25 cellular contexts compared by ENCODE assay signal in genomic region chr10:121911421-121911697, GRCh38. TPM values are rescaled to one million over a fixed set of nuclear protein-coding genes. Genes with fewer than 3 reads are reported as not detected.
A peak's percentile ranks its signal among the peaks of the same experiment; 100 is the strongest.
DNase-seq lines count a peak whose midpoint lies in the region; ATAC-seq and TF ChIP-seq lines count a peak whose summit lies in the region.
"Had no signal": no experiment of that assay in that cellular context is flagged by ENCODE, and none has a peak within 500 bp of the region (broad histone marks: within the 10 kb centered on the region; RNA-seq: fewer than 3 reads in every experiment).

No MANE protein-coding gene starts in this region.

- in situ Hi-C loops in Caki2 (cut with HindIII; ENCODE audit: low pct_unique_long_range_greater_than_20kb, low sequenced_read_pairs): no loop called here

- TF ChIP-seq CTCF in PC-3 (conservative IDR thresholded peaks at IDR 0.05; ENCODE audit: low read depth, low read length) (no peak), heart left ventricle (IDR thresholded peaks at IDR 0.05) (no peak)

- peaks cover 10% of the 10 kb centered on the region for H3K4me1 ChIP-seq in PC-3 (ENCODE audit: insufficient read depth, low read length)
- peaks cover 0 to 19% (median 5%) of the 10 kb centered on the region in 12 donors for H3K4me1 ChIP-seq in heart left ventricle

- H3K27ac ChIP-seq in PC-3 (ENCODE audit: low read length) (peak overlapping the region; percentile 57), heart left ventricle (peak overlapping the region in 1 of 12 donors; percentile 19)

- intact Hi-C loops in PC-3 (cut with micrococcal nuclease) (no loop called here), heart left ventricle (cut with DNase I) (no loop called here)

- no peak overlapping the region for H3K4me3 Mint-ChIP-seq in stimulated activated effector memory CD8-positive, alpha-beta T cell treated with anti-CD3 and anti-CD28 coated beads, Interleukin-12 subunit alpha, Interleukin-12 subunit beta, amount 100 ng/mL, for 72 hours
- H3K4me3 Mint-ChIP-seq: activated CD4-positive, alpha-beta T cell treated with anti-CD3 and anti-CD28 coated beads, Interleukin-2, amount 10 ng/mL, durations not matched to agents 24 days and 14 days; activated T-helper 1 cell treated with anti-CD3 and anti-CD28 coated beads, Interleukin-12 subunit alpha, Interleukin-12 subunit beta, Interleukin-2, Interleukin-4 antibody, amounts not matched to agents 30 ng/mL and 10 ng/mL and 1 ng/mL, durations not matched to agents 14 hours and 24 hours and 36 hours; CD14-positive monocyte; immature natural killer cell; naive thymus-derived CD8-positive, alpha-beta T cell had no signal

- 67 to 83% (median 68%) methylated on average over 2 of the region's 2 CpGs for WGBS in heart left ventricle, 4 donors

- no peaks in the 10 kb centered on the region for H3K9me2 ChIP-seq in PC-3 (replicated peaks; ENCODE audit: low read length)

- CTCF ChIA-PET in PC-3 (lab: Charles Lee): no interaction called here

- peak overlapping the region; percentile 84 for H3K27ac Mint-ChIP-seq in stimulated activated effector memory CD8-positive, alpha-beta T cell treated with anti-CD3 and anti-CD28 coated beads, Interleukin-12 subunit alpha, Interleukin-12 subunit beta, amount 100 ng/mL, for 72 hours

- TF ChIP-seq POLR2A in heart left ventricle (IDR thresholded peaks at IDR 0.05): no peak

- BruUV-seq in PC-3 (replicated peaks; lab: Mats Ljungman, UMichigan): no TSS peak

- no peaks in the 10 kb centered on the region for H3K27me3 ChIP-seq in PC-3 (ENCODE audit: low read length)
- H3K27me3 ChIP-seq in heart left ventricle: no peaks in the 10 kb centered on the region
- H3K27me3 ChIP-seq: gastrocnemius medialis, SJSA1 had no signal

- no peak for ATAC-seq in PC-3
- peak; percentile 41 to 66 (median 58) for ATAC-seq in heart left ventricle
- no peak for ATAC-seq in stimulated activated effector memory CD8-positive, alpha-beta T cell treated with anti-CD3 and anti-CD28 coated beads, Interleukin-12 subunit alpha, Interleukin-12 subunit beta, amount 100 ng/mL, for 72 hours
- no peak for ATAC-seq in GM18520 (IDR thresholded peaks at IDR 0.05; ENCODE audit: unreplicated experiment)
- no peak for ATAC-seq in HG03025 (IDR thresholded peaks at IDR 0.05; ENCODE audit: low FRiP score, unreplicated experiment)
- ATAC-seq: naive thymus-derived CD8-positive, alpha-beta T cell had no signal

- H2AFZ ChIP-seq in PC-3 (ENCODE audit: low read length): no peak overlapping the region

- no peaks in the 10 kb centered on the region; the same call in 1 of the 2 replicates for H3K36me3 ChIP-seq in PC-3 (ENCODE audit: low read depth, low read length)
- peaks cover 0 to 79% (median 69%) of the 10 kb centered on the region in 9 donors for H3K36me3 ChIP-seq in heart left ventricle

- H3K4me2 ChIP-seq in PC-3 (ENCODE audit: low read length): no peak overlapping the region

- DNase-seq in Caki2 (ENCODE audit: low read depth) (peak; percentile 3), PC-3 (no peak), heart left ventricle (no peak), globus pallidus (ENCODE audit: low spot score) (no peak), NCI-H446 (lab: John Stamatoyannopoulos, UW) (no peak)
- DNase-seq in stimulated activated effector memory CD8-positive, alpha-beta T cell treated with anti-CD3 and anti-CD28 coated beads, Interleukin-12 subunit alpha, Interleukin-12 subunit beta, amount 100 ng/mL, for 72 hours (ENCODE audit: low spot score in 2 of 2): no peak
- DNase-seq: activated CD4-positive, alpha-beta T cell treated with anti-CD3 and anti-CD28 coated beads, Interleukin-2, amount 10 ng/mL, durations not matched to agents 24 days and 14 days; activated naive CD4-positive, alpha-beta T cell treated with anti-CD3 and anti-CD28 coated beads, Interleukin-2, amount 50 U/mL, for 16 hours; amniotic stem cell; cortex of kidney; gastrocnemius medialis; GOT3; immature natural killer cell; naive thymus-derived CD8-positive, alpha-beta T cell; NCI-H1092; NCI-H187; NCI-H526 treated with DMSO at 0.1 percent for 48 hours; occipital lobe; small intestine; stimulated activated CD4-positive, alpha-beta T cell treated with anti-CD3 and anti-CD28 coated beads, Interleukin-2, amount 100 ng/mL, for 24 hours had no signal

- H3K9me3 ChIP-seq in PC-3 (ENCODE audit: low read length): no peaks in the 10 kb centered on the region
- no peaks in the 10 kb centered on the region for H3K9me3 ChIP-seq in heart left ventricle
- H3K9me3 ChIP-seq: gastrocnemius medialis, SJSA1 had no signal

- H3K9me3 Mint-ChIP-seq in stimulated activated effector memory CD8-positive, alpha-beta T cell treated with anti-CD3 and anti-CD28 coated beads, Interleukin-12 subunit alpha, Interleukin-12 subunit beta, amount 100 ng/mL, for 72 hours: no peaks in the 10 kb centered on the region
- H3K9me3 Mint-ChIP-seq: activated CD4-positive, alpha-beta T cell treated with anti-CD3 and anti-CD28 coated beads, Interleukin-2, amount 10 ng/mL, durations not matched to agents 24 days and 14 days; activated T-helper 1 cell treated with anti-CD3 and anti-CD28 coated beads, Interleukin-12 subunit alpha, Interleukin-12 subunit beta, Interleukin-2, Interleukin-4 antibody, amounts not matched to agents 30 ng/mL and 10 ng/mL and 1 ng/mL, durations not matched to agents 14 hours and 24 hours and 36 hours; CD14-positive monocyte; immature natural killer cell; naive thymus-derived CD8-positive, alpha-beta T cell had no signal

- peaks cover 89% of the 10 kb centered on the region for H3K36me3 Mint-ChIP-seq in stimulated activated effector memory CD8-positive, alpha-beta T cell treated with anti-CD3 and anti-CD28 coated beads, Interleukin-12 subunit alpha, Interleukin-12 subunit beta, amount 100 ng/mL, for 72 hours

- POLR2A ChIA-PET in PC-3 (lab: Charles Lee; ENCODE audit: unreplicated experiment): no interaction called here

- H3F3A ChIP-seq in PC-3 (ENCODE audit: low read length, unreplicated experiment): no peaks in the 10 kb centered on the region

- H3K9ac ChIP-seq in PC-3 (ENCODE audit: low read length): no peak overlapping the region

- H3K4me1 Mint-ChIP-seq in stimulated activated effector memory CD8-positive, alpha-beta T cell treated with anti-CD3 and anti-CD28 coated beads, Interleukin-12 subunit alpha, Interleukin-12 subunit beta, amount 100 ng/mL, for 72 hours: peaks cover 12% of the 10 kb centered on the region
- H3K4me1 Mint-ChIP-seq: CD14-positive monocyte had no signal

- 0 out of 2 replicates have a peak, but pooled peaks cover 3% of the 10 kb centered on the region for H3K79me2 ChIP-seq in PC-3 (ENCODE audit: low read length)

- H4K20me1 ChIP-seq in PC-3 (ENCODE audit: low read length): no peaks in the 10 kb centered on the region

- no peak overlapping the region for H3K4me3 ChIP-seq in PC-3 (ENCODE audit: low read length)
- no peak overlapping the region for H3K4me3 ChIP-seq in heart left ventricle
- H3K4me3 ChIP-seq: gastrocnemius medialis, SJSA1 had no signal

RNA-seq across cellular contexts. Expression of gene ATE1, which starts 16.5 kb away (rescaled TPM):
- 23.7 and 36.2 TPM in 2 replicates for total RNA-seq in Caki2 (2014; rRNA removed; shearing (Covaris generic); ENCODE audit: low replicate concordance)
- total RNA-seq in PC-3 (2014; rRNA removed) (7.9 and 12.8 TPM in 2 replicates), heart left ventricle (10 to 100 TPM; 30.3 to 50.1 (median 40.4) TPM)
- 10 to 100 TPM; 15.2 to 15.9 TPM for polyA plus RNA-seq in heart left ventricle

Comparison
In these comparisons a context has a peak if more than half of its experiments do, and no peak if none do; other contexts are left out.
1. ATAC-seq: peak in heart left ventricle (4 of 4); none in PC-3 (single experiment), stimulated activated effector memory CD8-positive, alpha-beta T cell treated with anti-CD3 and anti-CD28 coated beads, Interleukin-12 subunit alpha, Interleukin-12 subunit beta, amount 100 ng/mL, for 72 hours (single experiment), GM18520 (single experiment) and HG03025 (single experiment).